Comparison of ENCODE assay signal across 11 cellular contexts in the genomic region with DNA sequence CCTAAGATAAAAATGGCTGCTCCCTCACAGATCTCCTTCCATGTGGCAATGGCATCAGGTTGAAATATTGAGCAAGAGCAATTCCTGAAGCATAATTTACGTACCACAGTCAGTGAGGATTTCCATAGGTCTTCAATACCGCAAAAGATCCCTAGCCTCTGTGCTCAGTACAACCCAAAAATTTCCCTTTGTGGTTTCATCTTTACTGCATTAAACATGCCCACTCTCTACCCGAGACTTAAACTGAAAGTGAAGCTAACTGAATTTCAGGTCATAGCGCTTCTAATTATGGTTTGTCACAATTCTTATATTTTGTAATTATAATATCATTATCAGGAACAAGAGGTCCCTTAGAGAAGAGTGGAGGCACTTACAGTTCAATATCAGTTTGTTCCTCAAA.
DNase-seq lines count a peak whose midpoint lies in the region; ATAC-seq lines count a peak whose summit lies in the region.
"Had no signal": no experiment of that assay in that cellular context is flagged by ENCODE, and none has a peak within 500 bp of the region (broad histone marks: within the 10 kb centered on the region; RNA-seq: fewer than 3 reads in every experiment).

No MANE protein-coding gene starts in this region.

- H3K4me1 Mint-ChIP-seq in activated CD4-positive, alpha-beta memory T cell treated with anti-CD3 and anti-CD28 coated beads for 36 hours (ENCODE audit: low read depth) = no peaks in the 10 kb centered on the region
- H3K4me1 Mint-ChIP-seq in natural killer cell treated with Interleukin-12 subunit alpha and Interleukin-12 subunit beta and Interleukin-15 and Interleukin-18, amount 100 ng/mL, for 72 hours (ENCODE audit: low read depth in 2 of 2) = no peaks in the 10 kb centered on the region
- H3K4me1 Mint-ChIP-seq: CD4-positive, CD25-positive, alpha-beta regulatory T cell had no signal

- H3K27me3 Mint-ChIP-seq in activated CD4-positive, alpha-beta memory T cell treated with anti-CD3 and anti-CD28 coated beads for 36 hours = no peaks in the 10 kb centered on the region
- H3K27me3 Mint-ChIP-seq in natural killer cell treated with Interleukin-12 subunit alpha and Interleukin-12 subunit beta and Interleukin-15 and Interleukin-18, amount 100 ng/mL, for 72 hours = no peaks in the 10 kb centered on the region
- H3K27me3 Mint-ChIP-seq: CD4-positive, CD25-positive, alpha-beta regulatory T cell had no signal

- CTCF ChIA-PET in activated CD4-positive, alpha-beta memory T cell treated with anti-CD3 and anti-CD28 coated beads for 36 hours (lab: Charles Lee) = no interaction called here

- H3K4me3 Mint-ChIP-seq in activated CD4-positive, alpha-beta memory T cell treated with anti-CD3 and anti-CD28 coated beads for 36 hours = no peak overlapping the region
- H3K4me3 Mint-ChIP-seq in natural killer cell treated with Interleukin-12 subunit alpha and Interleukin-12 subunit beta and Interleukin-15 and Interleukin-18, amount 100 ng/mL, for 72 hours = no peak overlapping the region
- H3K4me3 Mint-ChIP-seq: CD4-positive, CD25-positive, alpha-beta regulatory T cell; T-helper 1 cell treated with Interleukin-12 subunit alpha and Interleukin-12 subunit beta and Interleukin-4 antibody, amounts not matched to agents 30 μg/mL and 1 μg/mL, for 36 hours had no signal

- H3K27ac Mint-ChIP-seq in activated CD4-positive, alpha-beta memory T cell treated with anti-CD3 and anti-CD28 coated beads for 36 hours = no peak overlapping the region
- no peak overlapping the region for H3K27ac Mint-ChIP-seq in natural killer cell treated with Interleukin-12 subunit alpha and Interleukin-12 subunit beta and Interleukin-15 and Interleukin-18, amount 100 ng/mL, for 72 hours
- H3K27ac Mint-ChIP-seq: CD4-positive, CD25-positive, alpha-beta regulatory T cell; T-helper 1 cell treated with Interleukin-12 subunit alpha and Interleukin-12 subunit beta and Interleukin-4 antibody, amounts not matched to agents 30 μg/mL and 1 μg/mL, for 36 hours had no signal

- POLR2A ChIA-PET in activated CD4-positive, alpha-beta memory T cell treated with anti-CD3 and anti-CD28 coated beads for 36 hours (lab: Charles Lee) = no interaction called here

- H3K36me3 Mint-ChIP-seq in activated CD4-positive, alpha-beta memory T cell treated with anti-CD3 and anti-CD28 coated beads for 36 hours = no peaks in the 10 kb centered on the region
- H3K36me3 Mint-ChIP-seq in natural killer cell treated with Interleukin-12 subunit alpha and Interleukin-12 subunit beta and Interleukin-15 and Interleukin-18, amount 100 ng/mL, for 72 hours = no peaks in the 10 kb centered on the region
- H3K36me3 Mint-ChIP-seq: CD4-positive, CD25-positive, alpha-beta regulatory T cell had no signal

- DNase-seq in M059J (ENCODE audit: low read depth) (peak; percentile 10), mucosa of gallbladder (ENCODE audit: low spot score) (no peak), kidney glomerular epithelial cell (lab: John Stamatoyannopoulos, UW) (no peak)
- no peak for DNase-seq in activated CD4-positive, alpha-beta memory T cell treated with anti-CD3 and anti-CD28 coated beads for 36 hours
- DNase-seq in natural killer cell treated with Interleukin-12 subunit alpha and Interleukin-12 subunit beta and Interleukin-15 and Interleukin-18, amount 100 ng/mL, for 72 hours (ENCODE audit: low spot score) = no peak
- DNase-seq: CD4-positive, CD25-positive, alpha-beta regulatory T cell had no signal

- intact Hi-C loops in activated CD4-positive, alpha-beta memory T cell treated with anti-CD3 and anti-CD28 coated beads for 36 hours (cut with micrococcal nuclease) = no loop called here

- peaks cover 6% of the 10 kb centered on the region for H3K9me3 Mint-ChIP-seq in activated CD4-positive, alpha-beta memory T cell treated with anti-CD3 and anti-CD28 coated beads for 36 hours
- H3K9me3 Mint-ChIP-seq in natural killer cell treated with Interleukin-12 subunit alpha and Interleukin-12 subunit beta and Interleukin-15 and Interleukin-18, amount 100 ng/mL, for 72 hours = peaks cover 10% of the 10 kb centered on the region

- ATAC-seq in GM18498 (IDR thresholded peaks at IDR 0.05; ENCODE audit: unreplicated experiment) (peak; percentile 77), GM19468 (IDR thresholded peaks at IDR 0.05; ENCODE audit: extremely low read depth, unreplicated experiment) (peak; percentile 76), HG02970 (IDR thresholded peaks at IDR 0.05; ENCODE audit: low FRiP score, unreplicated experiment) (peak; percentile 67)
- no peak for ATAC-seq in natural killer cell treated with Interleukin-12 subunit alpha and Interleukin-12 subunit beta and Interleukin-15 and Interleukin-18, amount 100 ng/mL, for 72 hours
- ATAC-seq: K562 had no signal

Comparison
In these comparisons a context has a peak if more than half of its experiments do, and no peak if none do; other contexts are left out.
1. ATAC-seq: peak in GM18498 (single experiment), GM19468 (single experiment) and HG02970 (single experiment); none in natural killer cell treated with Interleukin-12 subunit alpha and Interleukin-12 subunit beta and Interleukin-15 and Interleukin-18, amount 100 ng/mL, for 72 hours (0 of 2).